Comparison of ENCODE assay signal across 14 cellular contexts in genomic region chr5:135393229-135393628, GRCh38. TPM values are rescaled to one million over a fixed set of nuclear protein-coding genes. Genes with fewer than 3 reads are reported as not detected.
DNase-seq lines count a peak whose midpoint lies in the region; ATAC-seq and TF ChIP-seq lines count a peak whose summit lies in the region.
"Had no signal": no experiment of that assay in that cellular context is flagged by ENCODE, and none has a peak within 500 bp of the region (broad histone marks: within the 10 kb centered on the region; RNA-seq: fewer than 3 reads in every experiment).

No MANE protein-coding gene starts in this region.

- no peak for TF ChIP-seq CTCF in AG04450 (IDR thresholded peaks at IDR 0.05; ENCODE audit: low read depth, low read length)

- ATAC-seq in GM21619 (IDR thresholded peaks at IDR 0.05; ENCODE audit: unreplicated experiment), result no peak
- ATAC-seq: body of pancreas had no signal

- peaks cover 8% of the 10 kb centered on the region for H3K36me3 ChIP-seq in effector memory CD4-positive, alpha-beta T cell (ENCODE audit: control insufficient read depth, insufficient read depth, low read length)
- H3K36me3 ChIP-seq: ovary had no signal

- H3K9me3 ChIP-seq in AG04450 (ENCODE audit: control insufficient read depth, insufficient read depth, low read length), result peaks cover 1% of the 10 kb centered on the region; the same call in 1 of the 2 replicates
- H3K9me3 ChIP-seq in effector memory CD4-positive, alpha-beta T cell (ENCODE audit: control insufficient read depth, low read length), result no peaks in the 10 kb centered on the region
- H3K9me3 ChIP-seq: body of pancreas, ovary had no signal

- CTCF ChIA-PET in AG04450 (lab: Charles Lee), result no interaction called here

- no peak overlapping the region for H3K4me3 ChIP-seq in AG04450 (ENCODE audit: low read depth, low read length)
- no peak overlapping the region for H3K4me3 ChIP-seq in effector memory CD4-positive, alpha-beta T cell (ENCODE audit: insufficient read depth, low read depth, low read length, poor library complexity, severe bottlenecking)
- H3K4me3 ChIP-seq: body of pancreas, ovary had no signal

- no peak for DNase-seq in AG04450 (ENCODE audit: low read depth, low spot score)
- DNase-seq in KBM-7, result peak; percentile 36
- DNase-seq in amniotic epithelial cell (ENCODE audit: low read depth), result peak; percentile 63
- DNase-seq in midbrain (lab: John Stamatoyannopoulos, UW), result peak; percentile 2
- no peak for DNase-seq in stimulated activated CD4-positive, alpha-beta T cell treated with anti-CD3 and anti-CD28 coated beads, Interleukin-4, amount 100 ng/mL, for 1 hour
- DNase-seq in anterior cingulate cortex (lab: John Stamatoyannopoulos, UW), result no peak
- no peak for DNase-seq in effector memory CD4-positive, alpha-beta T cell
- DNase-seq: activated CD4-positive, CD25-positive, alpha-beta regulatory T cell; activated T-cell treated with anti-CD3 and anti-CD28 coated beads, Interleukin-2, amount 50 U/mL, for 72 hours; DMS79 treated with DMSO at 0.1 percent for 48 hours; GOT3; ovary had no signal

- no peaks in the 10 kb centered on the region for H3K27me3 ChIP-seq in AG04450 (ENCODE audit: control insufficient read depth, insufficient read depth, low read length)
- no peaks in the 10 kb centered on the region for H3K27me3 ChIP-seq in effector memory CD4-positive, alpha-beta T cell (replicated peaks; ENCODE audit: control insufficient read depth, insufficient read depth, low read length, poor library complexity, severe bottlenecking)
- H3K27me3 ChIP-seq: body of pancreas, ovary had no signal

- H3K4me1 ChIP-seq in effector memory CD4-positive, alpha-beta T cell (ENCODE audit: control insufficient read depth, insufficient read depth, low read length, poor library complexity, severe bottlenecking), result peaks cover 13% of the 10 kb centered on the region

- in situ Hi-C loops in KBM-7 (cut with MboI; ENCODE audit: low pct_unique_long_range_greater_than_20kb, low sequenced_read_pairs), result no loop called here

- POLR2A ChIA-PET in AG04450 (lab: Yijun Ruan, JAX), result interaction anchor here (1.0 to 1.6 kb wide), 2 partner anchors 9 to 254 kb away, joined by 3 to 4 read pairs; no protein-coding TSS in a partner anchor

- peak overlapping the region; percentile 23 for H3K27ac ChIP-seq in AG04450 (ENCODE audit: low read depth, low read length)
- H3K27ac ChIP-seq in effector memory CD4-positive, alpha-beta T cell (ENCODE audit: insufficient read depth, low read length, poor library complexity, severe bottlenecking), result no peak overlapping the region
- H3K27ac ChIP-seq: ovary had no signal

RNA-seq across cellular contexts. Expression of gene MACROH2A1, which starts 5.8 kb away (rescaled TPM):
- 117 and 129 TPM in 2 replicates for polyA plus RNA-seq in AG04450 (2011; rRNA removed)
- polyA minus RNA-seq in AG04450 (2011; rRNA and poly(A)+ RNA removed), result 125 and 142 TPM in 2 replicates

RNA-seq across cellular contexts. Expression of gene DCANP1, which starts 53.9 kb away (rescaled TPM):
- polyA plus RNA-seq in AG04450 (2011; rRNA removed), result not detected in 2 replicates
- polyA minus RNA-seq in AG04450 (2011; rRNA and poly(A)+ RNA removed), result not detected in 2 replicates
- polyA plus RNA-seq: ovary had no signal

RNA-seq across cellular contexts. Expression of gene TIFAB, which starts 58.9 kb away (rescaled TPM):
- polyA plus RNA-seq in AG04450 (2011; rRNA removed), result not detected in 2 replicates
- polyA minus RNA-seq in AG04450 (2011; rRNA and poly(A)+ RNA removed), result not detected in 2 replicates

Comparison
In these comparisons a context has a peak if more than half of its experiments do, and no peak if none do; other contexts are left out.
1. DNase-seq: peak in KBM-7 (single experiment), amniotic epithelial cell (single experiment) and midbrain (single experiment); none in AG04450 (single experiment), stimulated activated CD4-positive, alpha-beta T cell treated with anti-CD3 and anti-CD28 coated beads, Interleukin-4, amount 100 ng/mL, for 1 hour (single experiment), anterior cingulate cortex (0 of 58) and effector memory CD4-positive, alpha-beta T cell (0 of 3).